16 cellular contexts compared by ENCODE assay signal in the genomic region with DNA sequence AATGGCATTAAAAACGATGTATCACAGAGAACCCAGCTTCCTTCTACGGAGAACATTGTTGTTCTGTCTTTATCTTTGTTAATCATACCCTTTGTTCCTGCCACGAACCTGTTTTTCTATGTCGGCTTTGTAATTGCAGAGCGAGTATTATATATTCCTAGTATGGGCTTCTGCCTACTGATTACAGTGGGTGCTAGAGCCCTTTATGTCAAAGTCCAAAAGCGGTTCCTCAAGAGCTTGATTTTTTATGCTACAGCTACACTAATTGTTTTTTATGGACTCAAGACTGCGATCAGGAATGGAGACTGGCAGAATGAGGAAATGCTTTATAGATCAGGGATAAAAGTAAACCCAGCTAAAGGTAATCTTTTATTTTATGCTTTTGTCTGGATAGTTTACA.
"Had no signal": no experiment of that assay in that cellular context is flagged by ENCODE, and none has a peak within 500 bp of the region (broad histone marks: within the 10 kb centered on the region; RNA-seq: fewer than 3 reads in every experiment).

No MANE protein-coding gene starts in this region.

- ATAC-seq: activated CD8-positive, alpha-beta T cell treated with anti-CD3 and anti-CD28 coated beads, Interleukin-2, amount 10 ng/mL, durations not matched to agents 7 days and 5 days; WTC11 had no signal

- DNase-seq: activated CD4-positive, alpha-beta T cell treated with anti-CD3 and anti-CD28 coated beads for 48 hours; activated CD4-positive, alpha-beta T cell treated with anti-CD3 and anti-CD28 coated beads, Interleukin-2, amount 50 U/mL, for 4 hours; activated CD4-positive, CD25-positive, alpha-beta regulatory T cell treated with anti-CD3 and anti-CD28 coated beads, Interleukin-2, amount 50 U/mL, for 72 hours; activated CD8-positive, alpha-beta memory T cell treated with anti-CD3 and anti-CD28 coated beads, Interleukin-2, amount 50 U/mL, for 48 hours; activated CD8-positive, alpha-beta T cell treated with anti-CD3 and anti-CD28 coated beads, Interleukin-2, amount 10 ng/mL, durations not matched to agents 7 days and 5 days; activated T-cell treated with anti-CD3 and anti-CD28 coated beads, Interleukin-2, amount 50 U/mL, for 1 hour; amniotic stem cell; MM.1S; NCI-H1105; NCI-H1436; NCI-H1694 treated with DMSO at 0.1 percent for 48 hours; NCI-H2029 treated with DMSO at 0.1 percent for 48 hours; NCI-H446; NCI-H524; SHP77 treated with DMSO at 0.1 percent for 48 hours had no signal
